1 cellular context compared by ENCODE assay signal in the genomic region with DNA sequence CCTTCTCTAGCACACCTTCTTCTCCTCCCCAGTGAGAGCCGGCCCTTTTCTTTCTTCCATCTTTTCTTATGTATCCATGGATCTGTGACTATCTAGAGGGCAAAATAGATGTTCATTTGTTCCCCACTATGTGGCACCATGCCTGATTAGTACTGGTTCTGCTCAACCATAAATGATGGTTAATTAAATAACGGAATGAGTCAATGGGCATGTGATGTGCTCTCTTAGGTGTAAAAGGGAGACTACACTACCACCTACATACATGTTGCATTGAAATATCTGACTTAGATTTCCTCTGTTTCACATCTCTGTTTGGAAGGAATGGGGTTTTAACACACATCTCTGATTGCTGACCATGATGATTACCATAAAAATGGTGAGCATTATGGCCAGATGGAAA.
A peak's percentile ranks its signal among the peaks of the same experiment; 100 is the strongest.
TF ChIP-seq lines count a peak whose summit lies in the region.

No MANE protein-coding gene starts in this region.

TF ChIP-seq in GM12878, 131 proteins besides CTCF, POLR2A, EP300 and RAD21 (continued from another document):
- TF ChIP-seq REST (IDR thresholded peaks at IDR 0.05; ENCODE audit: low read depth, low read length) (no peak), SMAD1 (IDR thresholded peaks at IDR 0.05; ENCODE audit: low read depth, partially characterized antibody) (no peak), JUND (IDR thresholded peaks at IDR 0.05; ENCODE audit: low read depth, low read length) (no peak), GATAD2B (conservative IDR thresholded peaks at IDR 0.05; ENCODE audit: low read depth) (0 out of 2 replicates have a peak, but pooled peaks have one; percentile 34), DPF2 (IDR thresholded peaks at IDR 0.05) (peak; percentile 24; the same call in 1 of the 2 replicates), NFXL1 (IDR thresholded peaks at IDR 0.05; ENCODE audit: borderline replicate concordance) (no peak), HCFC1 (IDR thresholded peaks at IDR 0.05; ENCODE audit: low read length) (no peak), RUNX3 (IDR thresholded peaks at IDR 0.05; ENCODE audit: low read length) (peak; percentile 28; the same call in 1 of the 2 replicates), ASH2L (IDR thresholded peaks at IDR 0.05; ENCODE audit: borderline replicate concordance, low read depth) (no peak), JUNB (IDR thresholded peaks at IDR 0.05) (0 out of 2 replicates have a peak, but pooled peaks have one; percentile 24), KLF5 (IDR thresholded peaks at IDR 0.05; ENCODE audit: partially characterized antibody) (no peak)
